ENCODE assay signal across 12 cellular contexts in the genomic region with DNA sequence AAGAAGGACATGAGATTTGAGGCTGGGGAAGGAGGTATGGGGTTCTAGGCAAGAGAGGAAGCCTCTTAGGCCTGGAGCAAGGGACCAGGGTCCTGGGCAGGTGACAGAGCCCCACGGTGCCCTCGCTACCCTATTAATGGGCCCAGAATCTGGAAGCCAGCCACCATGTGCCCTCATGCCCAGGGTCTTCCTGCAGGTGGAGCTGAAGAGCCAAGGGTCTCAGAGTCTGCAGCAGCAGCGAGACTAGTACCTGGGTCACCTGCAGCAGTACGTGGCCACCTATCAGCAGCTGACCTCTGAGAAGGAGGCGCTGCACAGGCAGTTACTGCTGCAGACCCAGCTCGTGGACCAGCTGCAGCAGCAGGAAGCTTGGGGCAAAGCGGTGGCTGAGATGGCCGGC. TPM values are rescaled to one million over a fixed set of nuclear protein-coding genes. Genes with fewer than 3 reads are reported as not detected.
A peak's percentile ranks its signal among the peaks of the same experiment; 100 is the strongest.
DNase-seq lines count a peak whose midpoint lies in the region; ATAC-seq and TF ChIP-seq lines count a peak whose summit lies in the region.
"Not testable (repeated sequence)": the region's sequence is repeated elsewhere in the genome, so short reads cannot be mapped to it uniquely, and the experiment has no call there.
"Had no signal": no experiment of that assay in that cellular context is flagged by ENCODE, and none has a peak within 500 bp of the region (broad histone marks: within the 10 kb centered on the region; RNA-seq: fewer than 3 reads in every experiment).

No MANE protein-coding gene starts in this region.

- not testable (repeated sequence) for H3K9me2 ChIP-seq in OCI-LY7 (ENCODE audit: insufficient read depth, low read length)

- H3K4me3 ChIP-seq in OCI-LY7 (ENCODE audit: low read depth, low read length, poor library complexity, severe bottlenecking); neural progenitor cell: not testable (repeated sequence)

- peak; percentile 33 for DNase-seq in Calu3
- not testable (repeated sequence) for DNase-seq in OCI-LY7 (ENCODE audit: low spot score); neural progenitor cell (ENCODE audit: low spot score)
- DNase-seq in activated CD4-positive, alpha-beta T cell treated with anti-CD3 and anti-CD28 coated beads for 36 hours = peak; percentile 22
- DNase-seq in activated CD8-positive, alpha-beta memory T cell treated with anti-CD3 and anti-CD28 coated beads, Interleukin-2, amount 10 ng/mL, durations not matched to agents 7 days and 5 days = peak; percentile 31

- not testable (repeated sequence) for TF ChIP-seq CTCF in Calu3 (IDR thresholded peaks at IDR 0.05; ENCODE audit: unreplicated experiment)
- TF ChIP-seq CTCF in OCI-LY7 (conservative IDR thresholded peaks at IDR 0.05; ENCODE audit: low read length) (0 out of 2 replicates have a peak, but pooled peaks have one; percentile 20), neural progenitor cell (IDR thresholded peaks at IDR 0.05) (peak; percentile 5)

- not testable (repeated sequence) for H3K36me3 ChIP-seq in OCI-LY7 (ENCODE audit: insufficient read depth, low read length); neural progenitor cell

- H3K4me2 ChIP-seq in OCI-LY7 (ENCODE audit: low read length); neural progenitor cell: not testable (repeated sequence)

- H3F3A ChIP-seq in neural progenitor cell (ENCODE audit: low read depth) = not testable (repeated sequence)

- H4K20me1 ChIP-seq in OCI-LY7 (ENCODE audit: insufficient read depth, low read length); neural progenitor cell (ENCODE audit: low read depth): not testable (repeated sequence)

- intact Hi-C loops in Calu3 (cut with micrococcal nuclease; ENCODE audit: unreplicated experiment); OCI-LY7 (cut with micrococcal nuclease; ENCODE audit: unreplicated experiment); activated CD4-positive, alpha-beta T cell treated with anti-CD3 and anti-CD28 coated beads for 36 hours (cut with DNase I, micrococcal nuclease): not testable (repeated sequence)

- ATAC-seq in activated CD4-positive, alpha-beta T cell treated with anti-CD3 and anti-CD28 coated beads for 36 hours; activated CD8-positive, alpha-beta memory T cell treated with anti-CD3 and anti-CD28 coated beads, Interleukin-2, amount 10 ng/mL, durations not matched to agents 7 days and 5 days: not testable (repeated sequence)

- CTCF ChIA-PET in Calu3 (lab: Charles Lee); OCI-LY7 (lab: Charles Lee; ENCODE audit: unreplicated experiment); activated CD4-positive, alpha-beta T cell treated with anti-CD3 and anti-CD28 coated beads for 36 hours (lab: Charles Lee); activated CD8-positive, alpha-beta memory T cell treated with anti-CD3 and anti-CD28 coated beads, Interleukin-2, amount 10 ng/mL, durations not matched to agents 7 days and 5 days (lab: Charles Lee): not testable (repeated sequence)

- not testable (repeated sequence) for H3K9me3 Mint-ChIP-seq in Calu3 (ENCODE audit: low read depth, unreplicated experiment); activated CD4-positive, alpha-beta T cell treated with anti-CD3 and anti-CD28 coated beads for 36 hours (ENCODE audit: low read depth); activated CD8-positive, alpha-beta memory T cell treated with anti-CD3 and anti-CD28 coated beads, Interleukin-2, amount 10 ng/mL, durations not matched to agents 7 days and 5 days (ENCODE audit: low read depth); neural progenitor cell

- H2AFZ ChIP-seq in OCI-LY7 (ENCODE audit: low read length); neural progenitor cell (replicated peaks): not testable (repeated sequence)

- H3K4me3 Mint-ChIP-seq in Calu3 (ENCODE audit: low read depth, unreplicated experiment); activated CD4-positive, alpha-beta T cell treated with anti-CD3 and anti-CD28 coated beads for 36 hours; activated CD8-positive, alpha-beta memory T cell treated with anti-CD3 and anti-CD28 coated beads, Interleukin-2, amount 10 ng/mL, durations not matched to agents 7 days and 5 days; neural progenitor cell: not testable (repeated sequence)

- H3K27ac Mint-ChIP-seq in Calu3 (ENCODE audit: unreplicated experiment); activated CD4-positive, alpha-beta T cell treated with anti-CD3 and anti-CD28 coated beads for 36 hours; activated CD8-positive, alpha-beta memory T cell treated with anti-CD3 and anti-CD28 coated beads, Interleukin-2, amount 10 ng/mL, durations not matched to agents 7 days and 5 days; neural progenitor cell: not testable (repeated sequence)

- POLR2A ChIA-PET in OCI-LY7 (lab: Charles Lee); activated CD4-positive, alpha-beta T cell treated with anti-CD3 and anti-CD28 coated beads for 36 hours (lab: Charles Lee): not testable (repeated sequence)

- not testable (repeated sequence) for H3K9me3 ChIP-seq in OCI-LY7 (ENCODE audit: low read length); neural progenitor cell (ENCODE audit: low read depth)

- not testable (repeated sequence) for H3K79me2 ChIP-seq in OCI-LY7 (ENCODE audit: insufficient read depth, low read depth, low read length); neural progenitor cell (ENCODE audit: low read depth)

- peaks cover 13% of the 10 kb centered on the region for H3K27me3 Mint-ChIP-seq in Calu3 (ENCODE audit: unreplicated experiment)
- H3K27me3 Mint-ChIP-seq in activated CD4-positive, alpha-beta T cell treated with anti-CD3 and anti-CD28 coated beads for 36 hours; activated CD8-positive, alpha-beta memory T cell treated with anti-CD3 and anti-CD28 coated beads, Interleukin-2, amount 10 ng/mL, durations not matched to agents 7 days and 5 days; neural progenitor cell (ENCODE audit: insufficient read depth, low read depth): not testable (repeated sequence)

- not testable (repeated sequence) for H3K36me3 Mint-ChIP-seq in Calu3 (ENCODE audit: insufficient read depth, unreplicated experiment); activated CD4-positive, alpha-beta T cell treated with anti-CD3 and anti-CD28 coated beads for 36 hours (ENCODE audit: low read depth); activated CD8-positive, alpha-beta memory T cell treated with anti-CD3 and anti-CD28 coated beads, Interleukin-2, amount 10 ng/mL, durations not matched to agents 7 days and 5 days; neural progenitor cell

- H3K27me3 ChIP-seq in neural progenitor cell = not testable (repeated sequence)

- BruUV-seq in Calu3 (replicated peaks; lab: Mats Ljungman, UMichigan); OCI-LY7 (replicated peaks; lab: Mats Ljungman, UMichigan): not testable (repeated sequence)

- not testable (repeated sequence) for H3K4me1 ChIP-seq in OCI-LY7 (ENCODE audit: insufficient read depth, low read length, poor library complexity, severe bottlenecking); neural progenitor cell

- H3K27ac ChIP-seq in OCI-LY7 (ENCODE audit: low read depth, low read length, poor library complexity, severe bottlenecking); neural progenitor cell: not testable (repeated sequence)

- H3K9ac ChIP-seq in neural progenitor cell = not testable (repeated sequence)

- not testable (repeated sequence) for H3K4me1 Mint-ChIP-seq in Calu3 (ENCODE audit: low read depth, unreplicated experiment); activated CD4-positive, alpha-beta T cell treated with anti-CD3 and anti-CD28 coated beads for 36 hours; activated CD8-positive, alpha-beta memory T cell treated with anti-CD3 and anti-CD28 coated beads, Interleukin-2, amount 10 ng/mL, durations not matched to agents 7 days and 5 days; neural progenitor cell

RNA-seq across cellular contexts. Expression of a gene that starts 9.4 kb away (rescaled TPM):
- total RNA-seq in Calu3 (2022) (0.61 TPM in 1 of 2 replicates, not detected in the other), OCI-LY7 (2022) (0.53 TPM in 1 of 2 replicates, not detected in the other), neural progenitor cell (ENCODE audit: low replicate concordance) (not detected in 2 replicates)
- not detected in 2 replicates for total RNA-seq in OCI-LY7 (2014; rRNA removed; shearing (Covaris generic))
- total RNA-seq in activated CD4-positive, alpha-beta T cell treated with anti-CD3 and anti-CD28 coated beads for 36 hours = not detected
- not detected for total RNA-seq in activated CD8-positive, alpha-beta memory T cell treated with anti-CD3 and anti-CD28 coated beads, Interleukin-2, amount 10 ng/mL, durations not matched to agents 7 days and 5 days
- total RNA-seq: A172; B cell; Caco-2; CD8-positive, alpha-beta T cell; Daoy; G401; GM12878 had no signal

RNA-seq across cellular contexts. Expression of a gene that starts 22.1 kb away (rescaled TPM):
- total RNA-seq in Calu3 (2022) (0.34 TPM in 1 of 2 replicates, not detected in the other), OCI-LY7 (2022) (0.33 TPM in 1 of 2 replicates, not detected in the other), neural progenitor cell (ENCODE audit: low replicate concordance) (not detected in 2 replicates)
- 0.22 and 1.5 TPM in 2 replicates for total RNA-seq in OCI-LY7 (2014; rRNA removed; shearing (Covaris generic))
- total RNA-seq in activated CD4-positive, alpha-beta T cell treated with anti-CD3 and anti-CD28 coated beads for 36 hours = not detected
- under 1 TPM in 1 of 2 experiments, not detected in 1; 0.53 TPM for total RNA-seq in activated CD8-positive, alpha-beta memory T cell treated with anti-CD3 and anti-CD28 coated beads, Interleukin-2, amount 10 ng/mL, durations not matched to agents 7 days and 5 days
- total RNA-seq: A172, Caco-2, Daoy, G401 had no signal

RNA-seq across cellular contexts. Expression of a gene that starts 22.1 kb away (rescaled TPM):
- 22.4 and 23.0 TPM in 2 replicates for total RNA-seq in Calu3 (2022)
- 21.4 and 29.7 TPM in 2 replicates for total RNA-seq in OCI-LY7 (2014; rRNA removed; shearing (Covaris generic))
- total RNA-seq in OCI-LY7 (2022) = 19.7 and 29.3 TPM in 2 replicates
- 10 to 100 TPM; 13.7 to 14.9 TPM for total RNA-seq in activated CD4-positive, alpha-beta T cell treated with anti-CD3 and anti-CD28 coated beads for 36 hours
- 10 to 100 TPM; 13.1 to 14.7 TPM for total RNA-seq in activated CD8-positive, alpha-beta memory T cell treated with anti-CD3 and anti-CD28 coated beads, Interleukin-2, amount 10 ng/mL, durations not matched to agents 7 days and 5 days
- 54.1 and 57.5 TPM in 2 replicates for total RNA-seq in neural progenitor cell (ENCODE audit: low replicate concordance)
